33 cellular contexts compared by ENCODE assay signal in genomic region chr6:164700497-164700896, GRCh38.
DNase-seq lines count a peak whose midpoint lies in the region; ATAC-seq, FAIRE-seq and TF ChIP-seq lines count a peak whose summit lies in the region.
"Had no signal": no experiment of that assay in that cellular context is flagged by ENCODE, and none has a peak within 500 bp of the region (broad histone marks: within the 10 kb centered on the region; RNA-seq: fewer than 3 reads in every experiment).

No MANE protein-coding gene starts in this region.

- H3K27ac ChIP-seq in HepG2 (ENCODE audit: extremely low read length, insufficient read depth, low read length) (no peak overlapping the region), right lobe of liver (no peak overlapping the region), A549 (no peak overlapping the region), IMR-90 (ENCODE audit: insufficient read depth, low read length) (no peak overlapping the region), K562 (ENCODE audit: extremely low read depth, low read depth, low read length) (no peak overlapping the region)
- H3K27ac ChIP-seq: 22Rv1; BLaER1; BLaER1 treated with 17β-estradiol and CSF1 and Interleukin-3, amounts not matched to agents 10 nM and 100 nM; C4-2B had no signal

- DNase-seq in HepG2 (ENCODE audit: low spot score) (no peak), right lobe of liver (no peak), A549 (ENCODE audit: low read depth in 1 of 2, low spot score in 1 of 2) (no peak), IMR-90 (no peak), K562 (ENCODE audit: extremely low read depth in 1 of 4, low spot score in 3 of 4) (no peak), left lobe of liver (ENCODE audit: low spot score) (no peak)
- DNase-seq in stimulated activated CD4-positive, alpha-beta T cell treated with anti-CD3 and anti-CD28 coated beads, Interleukin-2, amount 100 ng/mL, for 48 hours = no peak
- DNase-seq: 8988T; ACHN; AML-193; BE2C; C1 segment of cervical spinal cord; Caco-2; Calu3; CD4-positive, alpha-beta memory T cell; CD4-positive, alpha-beta T cell; CD4-positive, CD25-positive, alpha-beta regulatory T cell; CD8-positive, alpha-beta memory T cell; CD8-positive, alpha-beta T cell; COR-L47; DMS 273 treated with DMSO at 0.1 percent for 48 hours; DMS153; DMS53; DMS79; DMS79 treated with DMSO at 0.1 percent for 48 hours; DND-41; EL had no signal

- H2AK5ac ChIP-seq in IMR-90 (ENCODE audit: low read depth, low read length) = no peak overlapping the region

- H4K5ac ChIP-seq in IMR-90 (ENCODE audit: low read depth, low read length) = no peak overlapping the region

- intact Hi-C loops in HepG2 (cut with micrococcal nuclease; ENCODE audit: unreplicated experiment) (no loop called here), right lobe of liver (cut with DNase I) (no loop called here), IMR-90 (cut with micrococcal nuclease) (no loop called here), K562 (cut with micrococcal nuclease) (no loop called here)

- TF ChIP-seq CTCF in HepG2 (CRISPR knock-in tag; IDR thresholded peaks at IDR 0.05) (no peak), right lobe of liver (IDR thresholded peaks at IDR 0.05) (no peak), A549 (IDR thresholded peaks at IDR 0.05) (no peak), IMR-90 (conservative IDR thresholded peaks at IDR 0.05; ENCODE audit: low read depth, low read length) (no peak), K562 (IDR thresholded peaks at IDR 0.05 in 2 of 3, conservative IDR thresholded peaks at IDR 0.05 in 1 of 3; ENCODE audit: insufficient read depth in 2 of 3, low read depth in 1 of 3, low read length in 3 of 3) (no peak)

- H2AFZ ChIP-seq in HepG2 (ENCODE audit: low read length) = no peak overlapping the region
- H2AFZ ChIP-seq in IMR-90 (replicated peaks; ENCODE audit: low read length, poor library complexity) = no peak overlapping the region
- no peak overlapping the region for H2AFZ ChIP-seq in K562 (ENCODE audit: low read depth, low read length)

- no peak overlapping the region for H2BK15ac ChIP-seq in IMR-90 (ENCODE audit: low read depth, low read length)

- 3% methylated on average over 1 of the region's 1 CpG for WGBS in HepG2 (ENCODE audit: low lambda C conversion rate)
- 13% methylated on average over 1 of the region's 1 CpG for WGBS in right lobe of liver (ENCODE audit: insufficient coverage, low coverage, low lambda C conversion rate, missing lambda C conversion rate)
- 7% methylated on average over 1 of the region's 1 CpG for WGBS in A549 (ENCODE audit: missing lambda C conversion rate)
- no CpG with 5 or more reads among the region's 1 CpG for WGBS in IMR-90 (ENCODE audit: extremely low coverage in 2 of 2, insufficient read length in 1 of 2), 2 experiments
- 0% methylated on average over 1 of the region's 1 CpG for WGBS in K562 (ENCODE audit: insufficient coverage, low coverage, missing lambda C conversion rate)

- ATAC-seq in HepG2 = no peak
- no peak for ATAC-seq in right lobe of liver
- ATAC-seq in A549 = no peak
- no peak for ATAC-seq in IMR-90 (ENCODE audit: low read depth)
- ATAC-seq in K562 = no peak
- no peak for ATAC-seq in GM21786 (IDR thresholded peaks at IDR 0.05; ENCODE audit: unreplicated experiment)
- ATAC-seq in left lobe of liver = no peak
- ATAC-seq: CD8-positive, alpha-beta T cell had no signal

- no peak overlapping the region for H2BK5ac ChIP-seq in IMR-90 (ENCODE audit: low read depth, low read length, poor library complexity, severe bottlenecking)

- in situ Hi-C loops in HepG2 (cut with HindIII; ENCODE audit: extremely low pct_ligation_motif_present, low pct_unique_long_range_greater_than_20kb) (no loop called here), IMR-90 (cut with MboI; ENCODE audit: low sequenced_read_pairs) (no loop called here), K562 (cut with MboI) (no loop called here)

- H4K8ac ChIP-seq in IMR-90 (ENCODE audit: low read depth in 2 of 2, low read length in 2 of 2) = no peak overlapping the region

- FAIRE-seq in HepG2 (lab: Jason Lieb, UNC) (no peak), A549 (lab: Jason Lieb, UNC) (no peak), K562 (lab: Jason Lieb, UNC) (no peak)
- FAIRE-seq: D721Med had no signal

- no peak overlapping the region for H2BK20ac ChIP-seq in IMR-90 (ENCODE audit: low read depth, low read length)

- no peak overlapping the region for H2AK9ac ChIP-seq in IMR-90 (replicated peaks; ENCODE audit: low read depth, low read length, poor library complexity)

- no peak overlapping the region for H4K91ac ChIP-seq in IMR-90 (ENCODE audit: insufficient read depth, low read depth, low read length)

- no peak overlapping the region for H3K18ac ChIP-seq in IMR-90 (ENCODE audit: low read depth, low read length)

- POLR2A ChIA-PET in HepG2 (lab: Yijun Ruan, JAX) (no interaction called here), A549 (lab: Yijun Ruan, JAX) (no interaction called here), IMR-90 (lab: Charles Lee; ENCODE audit: unreplicated experiment) (no interaction called here), K562 (lab: Yijun Ruan, JAX) (no interaction called here)

- H3K27me3 ChIP-seq in HepG2 (ENCODE audit: control insufficient read depth in 1 of 2, insufficient read depth in 2 of 2, low read length in 2 of 2) (no peaks in the 10 kb centered on the region), right lobe of liver (no peaks in the 10 kb centered on the region), IMR-90 (ENCODE audit: control insufficient read depth, insufficient read depth, low read length) (no peaks in the 10 kb centered on the region), K562 (ENCODE audit: control insufficient read depth in 2 of 2, insufficient read depth in 2 of 2, low read length in 2 of 2) (no peaks in the 10 kb centered on the region)
- H3K27me3 ChIP-seq: BE2C; BLaER1; BLaER1 treated with 17β-estradiol and CSF1 and Interleukin-3, amounts not matched to agents 10 nM and 100 nM had no signal

- no peak overlapping the region for H3K56ac ChIP-seq in IMR-90 (ENCODE audit: extremely low read depth, insufficient read depth, low read length)

- H4K20me1 ChIP-seq in HepG2 (ENCODE audit: insufficient read depth, low read length) = no peaks in the 10 kb centered on the region
- H4K20me1 ChIP-seq in IMR-90 (ENCODE audit: insufficient read depth, low read length) = no peaks in the 10 kb centered on the region
- H4K20me1 ChIP-seq in K562 (replicated peaks; ENCODE audit: control insufficient read depth, insufficient read depth, low read length) = no peaks in the 10 kb centered on the region
- H4K20me1 ChIP-seq: BLaER1; BLaER1 treated with 17β-estradiol and CSF1 and Interleukin-3, amounts not matched to agents 10 nM and 100 nM had no signal

- H3K79me1 ChIP-seq in IMR-90 (ENCODE audit: low read depth in 1 of 2, low read length in 2 of 2) = no peaks in the 10 kb centered on the region

- BruUV-seq in HepG2 (replicated peaks; lab: Mats Ljungman, UMichigan) (no TSS peak), IMR-90 (replicated peaks; lab: Mats Ljungman, UMichigan) (no TSS peak), K562 (replicated peaks; lab: Mats Ljungman, UMichigan) (no TSS peak)

- H3K23ac ChIP-seq in IMR-90 (ENCODE audit: low read depth, low read length) = no peak overlapping the region

- H3K9ac ChIP-seq in HepG2 (ENCODE audit: insufficient read depth, low read depth, low read length) (no peak overlapping the region), IMR-90 (ENCODE audit: low read depth, low read length) (no peak overlapping the region), K562 (ENCODE audit: insufficient read depth in 1 of 2, low read depth in 2 of 2, low read length in 2 of 2) (no peak overlapping the region)
- H3K9ac ChIP-seq: BLaER1; BLaER1 treated with 17β-estradiol and CSF1 and Interleukin-3, amounts not matched to agents 10 nM and 100 nM had no signal

- no peak overlapping the region for H2BK120ac ChIP-seq in IMR-90 (ENCODE audit: low read depth, low read length)

- H3K4me3 ChIP-seq in HepG2 (replicated peaks in 1 of 3; ENCODE audit: insufficient read depth in 1 of 3, low read depth in 2 of 3, low read length in 3 of 3) = no peak overlapping the region; a peak in 1 of 6 replicates
- H3K4me3 ChIP-seq in right lobe of liver = no peak overlapping the region
- H3K4me3 ChIP-seq in A549 = no peak overlapping the region
- no peak overlapping the region for H3K4me3 ChIP-seq in IMR-90 (ENCODE audit: insufficient read depth, low read depth, low read length)
- H3K4me3 ChIP-seq in K562 = no peak overlapping the region
- H3K4me3 ChIP-seq: BLaER1; BLaER1 treated with 17β-estradiol and CSF1 and Interleukin-3, amounts not matched to agents 10 nM and 100 nM had no signal

- no peak for TF ChIP-seq EP300 in HepG2 (IDR thresholded peaks at IDR 0.05; ENCODE audit: low read depth in 2 of 2, low read length in 2 of 2)
- no peak for TF ChIP-seq EP300 in HepG2 (CRISPR knock-in tag; IDR thresholded peaks at IDR 0.05; ENCODE audit: borderline replicate concordance)
- TF ChIP-seq EP300 in A549 (IDR thresholded peaks at IDR 0.05) = no peak
- no peak for TF ChIP-seq EP300 in K562 (IDR thresholded peaks at IDR 0.05; ENCODE audit: low read length)

- dilution Hi-C loops in IMR-90 (cut with HindIII; ENCODE audit: low sequenced_read_pairs, unreplicated experiment) = no loop called here

- H3K4me2 ChIP-seq in HepG2 (ENCODE audit: low read depth, low read length) (no peak overlapping the region), A549 (no peak overlapping the region), IMR-90 (ENCODE audit: low read depth, low read length) (no peak overlapping the region), K562 (ENCODE audit: insufficient read depth, low read length) (no peak overlapping the region)
- H3K4me2 ChIP-seq: BLaER1 had no signal

- H3K9me3 ChIP-seq in HepG2 (ENCODE audit: low read length) = peaks cover 66% of the 10 kb centered on the region
- no peaks in the 10 kb centered on the region for H3K9me3 ChIP-seq in right lobe of liver
- H3K9me3 ChIP-seq in A549 = no peaks in the 10 kb centered on the region
- peaks cover 3% of the 10 kb centered on the region; the same call in 1 of the 2 replicates for H3K9me3 ChIP-seq in IMR-90 (ENCODE audit: control insufficient read depth, insufficient read depth, low read length)
- no peaks in the 10 kb centered on the region for H3K9me3 ChIP-seq in K562 (replicated peaks; ENCODE audit: control insufficient read depth, insufficient read depth, low read depth, low read length)
- H3K9me3 ChIP-seq: BE2C; BLaER1; BLaER1 treated with 17β-estradiol and CSF1 and Interleukin-3, amounts not matched to agents 10 nM and 100 nM; Caco-2 had no signal

- TF ChIP-seq POLR2A in HepG2 (IDR thresholded peaks at IDR 0.05; ENCODE audit: insufficient read depth in 1 of 2, low read depth in 2 of 2, low read length in 2 of 2) = no peak
- TF ChIP-seq POLR2A in right lobe of liver (IDR thresholded peaks at IDR 0.05) = no peak
- no peak for TF ChIP-seq POLR2A in A549 (IDR thresholded peaks at IDR 0.05; ENCODE audit: low read length)
- TF ChIP-seq POLR2A in IMR-90 (IDR thresholded peaks at IDR 0.05; ENCODE audit: low read depth, low read length) = no peak
- no peak for TF ChIP-seq POLR2A in K562 (conservative IDR thresholded peaks at IDR 0.05)

- no peak overlapping the region for H3K14ac ChIP-seq in IMR-90 (replicated peaks; ENCODE audit: low read depth, low read length)

- H3K79me2 ChIP-seq in HepG2 (ENCODE audit: insufficient read depth, low read length) (no peaks in the 10 kb centered on the region), K562 (ENCODE audit: control insufficient read depth, insufficient read depth, low read length) (no peaks in the 10 kb centered on the region)

- no peaks in the 10 kb centered on the region for H3K4me1 ChIP-seq in HepG2 (ENCODE audit: insufficient read depth, low read length)
- H3K4me1 ChIP-seq in right lobe of liver = no peaks in the 10 kb centered on the region
- no peaks in the 10 kb centered on the region for H3K4me1 ChIP-seq in A549
- H3K4me1 ChIP-seq in IMR-90 (ENCODE audit: control insufficient read depth, insufficient read depth, low read length) = no peaks in the 10 kb centered on the region
- no peaks in the 10 kb centered on the region for H3K4me1 ChIP-seq in K562 (replicated peaks in 1 of 2; ENCODE audit: control insufficient read depth in 2 of 2, insufficient read depth in 2 of 2, low read length in 2 of 2)
- H3K4me1 ChIP-seq: BE2C, Caco-2 had no signal

- no peak overlapping the region for H3K4ac ChIP-seq in IMR-90 (ENCODE audit: low read depth, low read length)

- TF ChIP-seq RAD21 in HepG2 (CRISPR knock-in tag; IDR thresholded peaks at IDR 0.05) (no peak), A549 (conservative IDR thresholded peaks at IDR 0.05 in 1 of 2, IDR thresholded peaks at IDR 0.05 in 1 of 2) (no peak), IMR-90 (IDR thresholded peaks at IDR 0.05; ENCODE audit: low read length) (no peak), K562 (CRISPR knock-in tag; conservative IDR thresholded peaks at IDR 0.05 in 1 of 2, IDR thresholded peaks at IDR 0.05 in 1 of 2) (no peak)

- H3K9me1 ChIP-seq in IMR-90 (ENCODE audit: insufficient read depth, low read length) (no peaks in the 10 kb centered on the region), K562 (ENCODE audit: control insufficient read depth, insufficient read depth, low read length) (no peaks in the 10 kb centered on the region)

- CTCF ChIA-PET in HepG2 (lab: Yijun Ruan, JAX; ENCODE audit: low intra/inter-chr PET ratio, low total read pairs) (no interaction called here), A549 (lab: Yijun Ruan, JAX) (no interaction called here), IMR-90 (lab: Yijun Ruan, JAX) (no interaction called here), K562 (lab: Yijun Ruan, JAX; ENCODE audit: low intra/inter-chr PET ratio) (no interaction called here)

- H3K36me3 ChIP-seq in HepG2 (replicated peaks in 1 of 2; ENCODE audit: control insufficient read depth in 1 of 2, insufficient read depth in 2 of 2, low read length in 2 of 2) (no peaks in the 10 kb centered on the region), right lobe of liver (no peaks in the 10 kb centered on the region), IMR-90 (ENCODE audit: control insufficient read depth, insufficient read depth, low read length) (no peaks in the 10 kb centered on the region), K562 (ENCODE audit: control insufficient read depth, insufficient read depth, low read length) (no peaks in the 10 kb centered on the region)
- H3K36me3 ChIP-seq: BE2C; BLaER1; BLaER1 treated with 17β-estradiol and CSF1 and Interleukin-3, amounts not matched to agents 10 nM and 100 nM had no signal

Comparison
In these comparisons a context has a peak if more than half of its experiments do, and no peak if none do; other contexts are left out.
1. Of the 241 proteins assayed by ChIP-seq in both HepG2 and K562: peak only in HepG2: MAFF; only in K562: MAFG; in both: none; in neither: 238; mixed calls (peak in some experiments, not most) for 1.